Comparison of ENCODE assay signal across 18 cellular contexts in the genomic region with DNA sequence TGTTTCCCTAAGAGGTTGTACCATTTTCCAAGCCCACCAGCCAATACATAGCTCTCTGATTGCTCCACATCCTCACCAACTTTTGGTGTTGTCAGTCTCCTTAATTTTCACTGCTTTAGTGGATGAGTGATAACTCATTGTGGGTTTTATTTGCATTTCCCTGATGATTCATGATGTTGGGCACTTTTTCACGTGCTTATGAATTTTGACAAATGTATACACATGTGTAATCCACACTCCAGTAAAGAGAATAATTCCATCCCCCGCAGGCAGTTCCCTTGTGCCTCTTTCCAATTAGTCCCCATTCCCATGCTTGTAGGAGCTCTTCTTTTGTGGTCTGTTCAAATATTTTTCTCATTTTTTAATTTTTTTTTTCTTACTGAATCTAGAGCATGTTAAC. TPM values are rescaled to one million over a fixed set of nuclear protein-coding genes. Genes with fewer than 3 reads are reported as not detected.
DNase-seq lines count a peak whose midpoint lies in the region; ATAC-seq and TF ChIP-seq lines count a peak whose summit lies in the region.
"Had no signal": no experiment of that assay in that cellular context is flagged by ENCODE, and none has a peak within 500 bp of the region (broad histone marks: within the 10 kb centered on the region; RNA-seq: fewer than 3 reads in every experiment).

No MANE protein-coding gene starts in this region.

- DNase-seq in activated naive CD4-positive, alpha-beta T cell treated with anti-CD3 and anti-CD28 coated beads, Interleukin-2, amount 50 U/mL, for 72 hours (ENCODE audit: low spot score in 2 of 2) = no peak
- DNase-seq in activated naive CD4-positive, alpha-beta T cell treated with Interleukin-2 at 50 U/mL for 16 hours = no peak
- DNase-seq in NCI-H69 (lab: John Stamatoyannopoulos, UW) (peak; percentile 24), dedifferentiated amniotic fluid mesenchymal stem cell (ENCODE audit: extremely low spot score) (peak; percentile 16), smooth muscle cell (lab: John Stamatoyannopoulos, UW; ENCODE audit: unreplicated experiment) (no peak)
- DNase-seq in stimulated activated effector memory CD8-positive, alpha-beta T cell treated with anti-CD3 and anti-CD28 coated beads, Interleukin-12 subunit alpha, Interleukin-12 subunit beta, amount 100 ng/mL, for 72 hours (ENCODE audit: low spot score in 2 of 2) = no peak
- DNase-seq in activated T-cell treated with anti-CD3 and anti-CD28 coated beads, Interleukin-2, amount 50 U/mL, for 24 hours = no peak
- DNase-seq: activated CD4-positive, CD25-positive, alpha-beta regulatory T cell; caudate nucleus; effector CD4-positive, alpha-beta T cell; left ventricle myocardium superior; NCI-H1092; NCI-H526 had no signal

- no peaks in the 10 kb centered on the region for H3K9me3 ChIP-seq in smooth muscle cell (replicated peaks; ENCODE audit: low read depth)
- H3K9me3 ChIP-seq: SJSA1, thoracic aorta had no signal

- TF ChIP-seq CTCF in smooth muscle cell (IDR thresholded peaks at IDR 0.05; ENCODE audit: borderline replicate concordance, insufficient read depth, poor library complexity, severe bottlenecking) = no peak

- H3F3A ChIP-seq in smooth muscle cell (ENCODE audit: low read depth) = no peaks in the 10 kb centered on the region

- WGBS in smooth muscle cell (ENCODE audit: low lambda C conversion rate) = 15% methylated on average over 2 of the region's 2 CpGs

- ATAC-seq in activated naive CD4-positive, alpha-beta T cell treated with anti-CD3 and anti-CD28 coated beads, Interleukin-2, amount 50 U/mL, for 72 hours = peak; percentile 16 to 56
- ATAC-seq in stimulated activated effector memory CD8-positive, alpha-beta T cell treated with anti-CD3 and anti-CD28 coated beads, Interleukin-12 subunit alpha, Interleukin-12 subunit beta, amount 100 ng/mL, for 72 hours = peak; percentile 49
- no peak for ATAC-seq in HG03097 (IDR thresholded peaks at IDR 0.05; ENCODE audit: low FRiP score, unreplicated experiment)
- ATAC-seq: left ventricle myocardium superior had no signal

- H4K20me1 ChIP-seq in smooth muscle cell (ENCODE audit: low read depth) = no peaks in the 10 kb centered on the region

- no peak overlapping the region for H2AFZ ChIP-seq in smooth muscle cell (ENCODE audit: low read depth)

- H3K4me1 ChIP-seq in smooth muscle cell (ENCODE audit: low read depth) = no peaks in the 10 kb centered on the region
- H3K4me1 ChIP-seq: SJSA1 had no signal

- no peak overlapping the region for H3K4me2 ChIP-seq in smooth muscle cell

- no peaks in the 10 kb centered on the region for H3K79me2 ChIP-seq in smooth muscle cell (ENCODE audit: low read depth)

- H3K27me3 ChIP-seq in smooth muscle cell (ENCODE audit: low read depth) = no peaks in the 10 kb centered on the region
- H3K27me3 ChIP-seq: SJSA1 had no signal

- no peak overlapping the region for H3K27ac Mint-ChIP-seq in activated naive CD4-positive, alpha-beta T cell treated with anti-CD3 and anti-CD28 coated beads, Interleukin-2, amount 50 U/mL, for 72 hours
- no peak overlapping the region for H3K27ac Mint-ChIP-seq in stimulated activated effector memory CD8-positive, alpha-beta T cell treated with anti-CD3 and anti-CD28 coated beads, Interleukin-12 subunit alpha, Interleukin-12 subunit beta, amount 100 ng/mL, for 72 hours
- H3K27ac Mint-ChIP-seq in activated T-cell treated with anti-CD3 and anti-CD28 coated beads, Interleukin-2, amount 50 U/mL, for 24 hours = no peak overlapping the region
- H3K27ac Mint-ChIP-seq: activated T-helper 1 cell treated with anti-CD3 and anti-CD28 coated beads, Interleukin-12 subunit alpha, Interleukin-12 subunit beta, Interleukin-2, Interleukin-4 antibody, amounts not matched to agents 30 ng/mL and 10 ng/mL and 1 ng/mL, durations not matched to agents 14 hours and 24 hours and 36 hours had no signal

- no peak overlapping the region for H3K27ac ChIP-seq in smooth muscle cell (ENCODE audit: low read depth)
- H3K27ac ChIP-seq: SJSA1, thoracic aorta had no signal

- no peaks in the 10 kb centered on the region for H3K4me1 Mint-ChIP-seq in stimulated activated effector memory CD8-positive, alpha-beta T cell treated with anti-CD3 and anti-CD28 coated beads, Interleukin-12 subunit alpha, Interleukin-12 subunit beta, amount 100 ng/mL, for 72 hours
- peaks cover 6% of the 10 kb centered on the region for H3K4me1 Mint-ChIP-seq in activated T-cell treated with anti-CD3 and anti-CD28 coated beads, Interleukin-2, amount 50 U/mL, for 24 hours (ENCODE audit: low read depth)

- H3K36me3 Mint-ChIP-seq in activated naive CD4-positive, alpha-beta T cell treated with anti-CD3 and anti-CD28 coated beads, Interleukin-2, amount 50 U/mL, for 72 hours = no peaks in the 10 kb centered on the region
- H3K36me3 Mint-ChIP-seq in stimulated activated effector memory CD8-positive, alpha-beta T cell treated with anti-CD3 and anti-CD28 coated beads, Interleukin-12 subunit alpha, Interleukin-12 subunit beta, amount 100 ng/mL, for 72 hours = no peaks in the 10 kb centered on the region
- H3K36me3 Mint-ChIP-seq in activated T-cell treated with anti-CD3 and anti-CD28 coated beads, Interleukin-2, amount 50 U/mL, for 24 hours (ENCODE audit: low read depth) = no peaks in the 10 kb centered on the region

- H3K9ac ChIP-seq in smooth muscle cell (ENCODE audit: low read depth) = no peak overlapping the region

- no peak overlapping the region for H3K4me3 Mint-ChIP-seq in stimulated activated effector memory CD8-positive, alpha-beta T cell treated with anti-CD3 and anti-CD28 coated beads, Interleukin-12 subunit alpha, Interleukin-12 subunit beta, amount 100 ng/mL, for 72 hours
- H3K4me3 Mint-ChIP-seq in activated T-cell treated with anti-CD3 and anti-CD28 coated beads, Interleukin-2, amount 50 U/mL, for 24 hours = no peak overlapping the region
- H3K4me3 Mint-ChIP-seq: activated T-helper 1 cell treated with anti-CD3 and anti-CD28 coated beads, Interleukin-12 subunit alpha, Interleukin-12 subunit beta, Interleukin-2, Interleukin-4 antibody, amounts not matched to agents 30 ng/mL and 10 ng/mL and 1 ng/mL, durations not matched to agents 14 hours and 24 hours and 36 hours; CD14-positive monocyte had no signal

- H3K9me3 Mint-ChIP-seq in activated naive CD4-positive, alpha-beta T cell treated with anti-CD3 and anti-CD28 coated beads, Interleukin-2, amount 50 U/mL, for 72 hours = no peaks in the 10 kb centered on the region
- H3K9me3 Mint-ChIP-seq in stimulated activated effector memory CD8-positive, alpha-beta T cell treated with anti-CD3 and anti-CD28 coated beads, Interleukin-12 subunit alpha, Interleukin-12 subunit beta, amount 100 ng/mL, for 72 hours = no peaks in the 10 kb centered on the region
- H3K9me3 Mint-ChIP-seq in activated T-cell treated with anti-CD3 and anti-CD28 coated beads, Interleukin-2, amount 50 U/mL, for 24 hours = no peaks in the 10 kb centered on the region
- H3K9me3 Mint-ChIP-seq: activated T-helper 1 cell treated with anti-CD3 and anti-CD28 coated beads, Interleukin-12 subunit alpha, Interleukin-12 subunit beta, Interleukin-2, Interleukin-4 antibody, amounts not matched to agents 30 ng/mL and 10 ng/mL and 1 ng/mL, durations not matched to agents 14 hours and 24 hours and 36 hours had no signal

- H3K4me3 ChIP-seq in smooth muscle cell = no peak overlapping the region
- H3K4me3 ChIP-seq: SJSA1, thoracic aorta had no signal

- no peaks in the 10 kb centered on the region for H3K36me3 ChIP-seq in smooth muscle cell (ENCODE audit: low read depth)
- H3K36me3 ChIP-seq: SJSA1, thoracic aorta had no signal

- H3K27me3 Mint-ChIP-seq in activated T-cell treated with anti-CD3 and anti-CD28 coated beads, Interleukin-2, amount 50 U/mL, for 24 hours = peaks cover 6% of the 10 kb centered on the region

RNA-seq across cellular contexts. Expression of gene ANP32A, which starts 52.4 kb away (rescaled TPM):
- 100 to 1,000 TPM; 136 to 237 TPM for total RNA-seq in activated naive CD4-positive, alpha-beta T cell treated with anti-CD3 and anti-CD28 coated beads, Interleukin-2, amount 50 U/mL, for 72 hours
- 63.1 and 71.8 TPM in 2 replicates for total RNA-seq in smooth muscle cell
- 93.7 and 129 TPM in 2 replicates for polyA plus RNA-seq in smooth muscle cell

Comparison
In these comparisons a context has a peak if more than half of its experiments do, and no peak if none do; other contexts are left out.
1. DNase-seq: peak in NCI-H69 (single experiment) and dedifferentiated amniotic fluid mesenchymal stem cell (single experiment); none in activated naive CD4-positive, alpha-beta T cell treated with anti-CD3 and anti-CD28 coated beads, Interleukin-2, amount 50 U/mL, for 72 hours (0 of 2), activated naive CD4-positive, alpha-beta T cell treated with Interleukin-2 at 50 U/mL for 16 hours (single experiment), stimulated activated effector memory CD8-positive, alpha-beta T cell treated with anti-CD3 and anti-CD28 coated beads, Interleukin-12 subunit alpha, Interleukin-12 subunit beta, amount 100 ng/mL, for 72 hours (0 of 2), smooth muscle cell (single experiment) and activated T-cell treated with anti-CD3 and anti-CD28 coated beads, Interleukin-2, amount 50 U/mL, for 24 hours (single experiment).